Comparison of ENCODE assay signal across 8 cellular contexts in genomic region chr9:37747271-37747753, GRCh38. TPM values are rescaled to one million over a fixed set of nuclear protein-coding genes. Genes with fewer than 3 reads are reported as not detected.
DNase-seq lines count a peak whose midpoint lies in the region; ATAC-seq, FAIRE-seq and TF ChIP-seq lines count a peak whose summit lies in the region.

No MANE protein-coding gene starts in this region.

- no peak overlapping the region for H3K9ac ChIP-seq in OCI-LY1 (ENCODE audit: low read length)

- H3K9me3 ChIP-seq in OCI-LY1 (ENCODE audit: low read length), result no peaks in the 10 kb centered on the region
- no peaks in the 10 kb centered on the region for H3K9me3 ChIP-seq in neutrophil
- H3K9me3 ChIP-seq in upper lobe of left lung, result no peaks in the 10 kb centered on the region

- 33 to 36% methylated on average over 3 of the region's 3 CpGs for WGBS in upper lobe of left lung, 2 donors

- no peaks in the 10 kb centered on the region for H3F3A ChIP-seq in OCI-LY1 (ENCODE audit: insufficient read depth, low read length)

- no peak overlapping the region for H3K4me2 ChIP-seq in OCI-LY1 (ENCODE audit: low read length)

- H3K27ac ChIP-seq in OCI-LY1 (ENCODE audit: low read depth, low read length, poor library complexity, severe bottlenecking) (no peak overlapping the region), neutrophil (no peak overlapping the region), upper lobe of left lung (no peak overlapping the region)

- TF ChIP-seq POLR2A in GM12891 (IDR thresholded peaks at IDR 0.05; ENCODE audit: low read depth, low read length), result no peak
- no peak for TF ChIP-seq POLR2A in upper lobe of left lung (IDR thresholded peaks at IDR 0.05)

- H3K4me1 ChIP-seq in OCI-LY1 (ENCODE audit: insufficient read depth, low read length, severe bottlenecking) (no peaks in the 10 kb centered on the region), neutrophil (ENCODE audit: control insufficient read depth in 1 of 2, insufficient read depth in 1 of 2, low read depth in 1 of 2, low read length in 1 of 2) (no peaks in the 10 kb centered on the region), upper lobe of left lung (no peaks in the 10 kb centered on the region)

- no peaks in the 10 kb centered on the region for H3K79me2 ChIP-seq in OCI-LY1 (ENCODE audit: insufficient read depth, low read length)

- no peak overlapping the region for H2AFZ ChIP-seq in OCI-LY1 (ENCODE audit: low read length)

- H3K36me3 ChIP-seq in OCI-LY1 (ENCODE audit: insufficient read depth, low read length) (no peaks in the 10 kb centered on the region), neutrophil (no peaks in the 10 kb centered on the region), upper lobe of left lung (no peaks in the 10 kb centered on the region)

- ATAC-seq in upper lobe of left lung (ENCODE audit: low FRiP score in 2 of 2), result peak; percentile 67 to 77

- no peaks in the 10 kb centered on the region for H3K9me2 ChIP-seq in OCI-LY1 (ENCODE audit: low read depth, low read length)

- no peaks in the 10 kb centered on the region for H3K27me3 ChIP-seq in OCI-LY1 (ENCODE audit: insufficient read depth, low read length)
- H3K27me3 ChIP-seq in neutrophil, result peaks cover 6% of the 10 kb centered on the region
- no peaks in the 10 kb centered on the region for H3K27me3 ChIP-seq in upper lobe of left lung

- H3K4me3 ChIP-seq in OCI-LY1 (ENCODE audit: low read depth, low read length, poor library complexity, severe bottlenecking) (no peak overlapping the region), neutrophil (ENCODE audit: low read depth in 1 of 2, low read length in 1 of 2) (no peak overlapping the region), upper lobe of left lung (no peak overlapping the region)

- no peak for TF ChIP-seq EP300 in upper lobe of left lung (IDR thresholded peaks at IDR 0.05)

- TF ChIP-seq CTCF in OCI-LY1 (IDR thresholded peaks at IDR 0.05; ENCODE audit: low read length) (peak; percentile 95), neutrophil (IDR thresholded peaks at IDR 0.05) (peak; percentile 64), upper lobe of left lung (IDR thresholded peaks at IDR 0.05) (peak; percentile 69 to 93 (median 72))

- peak; percentile 85 for FAIRE-seq in A204.1 (lab: Jason Lieb, UNC)
- peak; percentile 92 for FAIRE-seq in GM12891 (lab: Jason Lieb, UNC)

- no peaks in the 10 kb centered on the region for H4K20me1 ChIP-seq in OCI-LY1 (ENCODE audit: insufficient read depth, low read length)

- DNase-seq in GM12891 (ENCODE audit: insufficient read length, low spot score) (peak; percentile 79), HK-2 (ENCODE audit: unreplicated experiment) (peak; percentile 35), fibroblast of the conjunctiva (ENCODE audit: low read depth) (peak; percentile 34), upper lobe of left lung (peak in 1 of 2 donors; percentile 42)
- peak; percentile 66 to 71 for DNase-seq in activated T-cell treated with anti-CD3 and anti-CD28 coated beads, Interleukin-2, amount 50 U/mL, for 48 hours

TF ChIP-seq in GM12891, 5 proteins besides CTCF, POLR2A, EP300 and RAD21:
- TF ChIP-seq POLR2AphosphoS5 (IDR thresholded peaks at IDR 0.05; ENCODE audit: low read depth, low read length), result no peak
- TF ChIP-seq POU2F2 (IDR thresholded peaks at IDR 0.05; ENCODE audit: low read depth, low read length), result no peak
- no peak for TF ChIP-seq PAX5 (IDR thresholded peaks at IDR 0.05; ENCODE audit: insufficient read depth, low read length, severe bottlenecking)
- TF ChIP-seq TAF1 (IDR thresholded peaks at IDR 0.05; ENCODE audit: low read depth, low read length), result no peak
- TF ChIP-seq SPI1 (IDR thresholded peaks at IDR 0.05; ENCODE audit: low read depth, low read length), result no peak

RNA-seq across cellular contexts. Expression of gene TRMT10B, which starts 6.3 kb away (rescaled TPM):
- polyA plus RNA-seq in GM12891 (2012; ENCODE audit: low read depth, missing spikeins), result 5.0 TPM
- 10 to 100 TPM in 2 of 6 donors, 1 to 10 TPM in 4; 3.8 to 18.9 (median 8.3) TPM for total RNA-seq in upper lobe of left lung

RNA-seq across cellular contexts. Expression of gene EXOSC3, which starts 37.6 kb away (rescaled TPM):
- polyA plus RNA-seq in GM12891 (2012; ENCODE audit: low read depth, missing spikeins), result 37.2 TPM
- total RNA-seq in upper lobe of left lung, result 10 to 100 TPM in 5 of 6 donors, 1 to 10 TPM in 1; 8.0 to 49.8 (median 35.1) TPM

RNA-seq across cellular contexts. Expression of gene DCAF10, which starts 53.3 kb away (rescaled TPM):
- 5.8 TPM for polyA plus RNA-seq in GM12891 (2012; ENCODE audit: low read depth, missing spikeins)
- 10 to 100 TPM; 19.0 to 42.7 (median 25.1) TPM for total RNA-seq in upper lobe of left lung
